ENCODE assay signal across 15 cellular contexts in genomic region chr1:204041803-204042505, GRCh38. TPM values are rescaled to one million over a fixed set of nuclear protein-coding genes. Genes with fewer than 3 reads are reported as not detected.
DNase-seq lines count a peak whose midpoint lies in the region; ATAC-seq and TF ChIP-seq lines count a peak whose summit lies in the region.
"Had no signal": no experiment of that assay in that cellular context is flagged by ENCODE, and none has a peak within 500 bp of the region (broad histone marks: within the 10 kb centered on the region; RNA-seq: fewer than 3 reads in every experiment).

No MANE protein-coding gene starts in this region.

- H3K4me3 ChIP-seq in upper lobe of right lung = no peak overlapping the region
- H3K4me3 ChIP-seq: cardiac muscle cell, HAP-1, thoracic aorta had no signal

- DNase-seq in NCI-H146 (lab: John Stamatoyannopoulos, UW) = peak; percentile 23
- no peak for DNase-seq in NCI-H146 treated with DMSO at 0.1 percent for 48 hours (lab: John Stamatoyannopoulos, UW; ENCODE audit: unreplicated experiment)
- DNase-seq in fibroblast of peridontal ligament (ENCODE audit: extremely low read depth) = peak; percentile 57
- DNase-seq in upper lobe of right lung = peak; percentile 48
- DNase-seq in KBM-7 = no peak
- no peak for DNase-seq in amygdala (lab: John Stamatoyannopoulos, UW)
- no peak for DNase-seq in DMS53 (lab: John Stamatoyannopoulos, UW)
- DNase-seq: activated CD4-positive, alpha-beta T cell treated with anti-CD3 and anti-CD28 coated beads, Interleukin-2, amount 10 ng/mL, durations not matched to agents 24 days and 14 days; NCI-H2029 had no signal

- peaks cover 18% of the 10 kb centered on the region for H3K27me3 Mint-ChIP-seq in nephron (ENCODE audit: low read depth)

- no peaks in the 10 kb centered on the region for H3K4me1 ChIP-seq in upper lobe of right lung

- H3K9me3 Mint-ChIP-seq in nephron = no peaks in the 10 kb centered on the region
- H3K9me3 Mint-ChIP-seq: activated CD4-positive, alpha-beta T cell treated with anti-CD3 and anti-CD28 coated beads, Interleukin-2, amount 10 ng/mL, durations not matched to agents 24 days and 14 days; activated T-helper 17 cell treated with anti-CD3 and anti-CD28 coated beads, Interleukin-2, amount 50 U/mL, for 72 hours had no signal

- peak overlapping the region; percentile 20 for H3K27ac ChIP-seq in upper lobe of right lung
- H3K27ac ChIP-seq: 22Rv1, cardiac muscle cell, thoracic aorta had no signal

- no peaks in the 10 kb centered on the region for H3K36me3 Mint-ChIP-seq in nephron (ENCODE audit: low read depth)

- H3K36me3 ChIP-seq in upper lobe of right lung = no peaks in the 10 kb centered on the region
- H3K36me3 ChIP-seq: cardiac muscle cell, HAP-1, thoracic aorta had no signal

- peaks cover 7% of the 10 kb centered on the region for H3K4me1 Mint-ChIP-seq in nephron
- H3K4me1 Mint-ChIP-seq: activated CD4-positive, alpha-beta T cell treated with anti-CD3 and anti-CD28 coated beads, Interleukin-2, amount 10 ng/mL, durations not matched to agents 24 days and 14 days; activated T-helper 17 cell treated with anti-CD3 and anti-CD28 coated beads, Interleukin-2, amount 50 U/mL, for 72 hours had no signal

- in situ Hi-C loops in KBM-7 (cut with MboI; ENCODE audit: low pct_unique_long_range_greater_than_20kb, low sequenced_read_pairs) = no loop called here

- TF ChIP-seq CTCF in nephron (IDR thresholded peaks at IDR 0.05; ENCODE audit: unreplicated experiment in 3 of 3) = no peak
- TF ChIP-seq CTCF in upper lobe of right lung (IDR thresholded peaks at IDR 0.05) = no peak

- ATAC-seq in upper lobe of right lung = no peak
- ATAC-seq: activated T-helper 17 cell treated with anti-CD3 and anti-CD28 coated beads, Interleukin-2, amount 50 U/mL, for 72 hours had no signal

- H3K27ac Mint-ChIP-seq in nephron = peak overlapping the region; percentile 32 to 86 (median 40)
- H3K27ac Mint-ChIP-seq: activated CD4-positive, alpha-beta T cell treated with anti-CD3 and anti-CD28 coated beads, Interleukin-2, amount 10 ng/mL, durations not matched to agents 24 days and 14 days; activated T-helper 17 cell treated with anti-CD3 and anti-CD28 coated beads, Interleukin-2, amount 50 U/mL, for 72 hours had no signal

- H3K9me3 ChIP-seq in upper lobe of right lung = no peaks in the 10 kb centered on the region
- H3K9me3 ChIP-seq: HAP-1, thoracic aorta had no signal

- no peaks in the 10 kb centered on the region for H3K27me3 ChIP-seq in upper lobe of right lung
- H3K27me3 ChIP-seq: cardiac muscle cell had no signal

- intact Hi-C loops in upper lobe of right lung (cut with DNase I) = no loop called here

- H3K4me3 Mint-ChIP-seq in nephron = no peak overlapping the region
- H3K4me3 Mint-ChIP-seq: activated CD4-positive, alpha-beta T cell treated with anti-CD3 and anti-CD28 coated beads, Interleukin-2, amount 10 ng/mL, durations not matched to agents 24 days and 14 days; activated T-helper 17 cell treated with anti-CD3 and anti-CD28 coated beads, Interleukin-2, amount 50 U/mL, for 72 hours had no signal

RNA-seq across cellular contexts. Expression of gene SOX13, which starts 31.0 kb away (rescaled TPM):
- 76.3 TPM for total RNA-seq in upper lobe of right lung
- total RNA-seq: activated CD4-positive, alpha-beta T cell treated with anti-CD3 and anti-CD28 coated beads, Interleukin-2, amount 10 ng/mL, durations not matched to agents 24 days and 14 days had no signal

Comparison
In these comparisons a context has a peak if more than half of its experiments do, and no peak if none do; other contexts are left out.
1. DNase-seq: peak in NCI-H146 (single experiment), fibroblast of peridontal ligament (single experiment) and upper lobe of right lung (single experiment); none in NCI-H146 treated with DMSO at 0.1 percent for 48 hours (single experiment), KBM-7 (single experiment), amygdala (0 of 56) and DMS53 (single experiment).